1 cellular context compared by ENCODE assay signal in the genomic region with DNA sequence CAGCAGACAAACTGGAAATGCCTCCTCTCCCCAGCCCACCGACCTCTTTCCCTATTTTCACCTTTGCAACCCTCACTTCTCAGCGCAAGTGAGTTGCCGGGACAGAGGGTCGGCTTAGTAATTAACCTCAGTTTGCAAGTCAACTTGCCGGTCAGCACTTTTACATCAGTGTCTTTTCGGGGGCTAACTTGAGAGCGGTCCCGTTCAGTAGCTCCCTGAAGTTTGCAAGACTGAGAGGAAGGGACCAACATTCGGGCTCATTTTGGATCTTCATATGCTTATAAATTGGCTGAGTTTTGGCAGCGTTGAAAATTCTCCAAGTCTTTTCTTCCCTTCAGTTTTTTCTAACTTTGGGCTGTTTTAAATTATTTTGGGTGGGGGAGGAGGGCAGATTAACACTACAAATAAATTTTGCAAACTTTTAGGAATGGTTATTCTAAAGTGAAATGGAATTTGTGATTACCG.
TF ChIP-seq lines count a peak whose summit lies in the region.

No MANE protein-coding gene starts in this region.

TF ChIP-seq in IMR-90, 13 proteins besides CTCF, POLR2A, EP300 and RAD21 (continued from another document):
- no peak for TF ChIP-seq ELK1 (IDR thresholded peaks at IDR 0.05; ENCODE audit: borderline replicate concordance, low read depth, low read length)
- no peak for TF ChIP-seq MXI1 (IDR thresholded peaks at IDR 0.05; ENCODE audit: borderline replicate concordance, low read depth, low read length)
- TF ChIP-seq NFE2L2 (IDR thresholded peaks at IDR 0.05; ENCODE audit: low read depth, low read length) = no peak
TF ChIP-seq in IMR-90: peak in this region for 0.
